17 cellular contexts compared by ENCODE assay signal in the genomic region with DNA sequence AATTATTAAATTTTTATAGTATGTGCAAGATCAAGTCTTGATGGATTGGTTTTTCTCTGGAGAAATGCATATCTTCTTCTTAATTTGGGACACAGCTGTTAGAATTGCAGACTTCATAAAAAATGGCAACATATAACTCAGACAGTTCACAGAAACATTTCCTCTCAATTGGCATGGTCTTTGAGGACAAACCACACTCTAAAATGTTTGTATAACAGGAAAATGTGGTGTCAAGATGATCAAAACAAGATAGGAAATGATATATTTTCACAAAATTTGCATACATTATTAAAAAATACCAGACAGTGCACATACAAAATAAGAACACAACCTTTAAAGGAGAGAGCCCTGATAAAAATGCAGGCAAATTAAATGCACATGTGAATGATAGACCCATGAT.
DNase-seq lines count a peak whose midpoint lies in the region; ATAC-seq, FAIRE-seq and TF ChIP-seq lines count a peak whose summit lies in the region.
"Had no signal": no experiment of that assay in that cellular context is flagged by ENCODE, and none has a peak within 500 bp of the region (broad histone marks: within the 10 kb centered on the region; RNA-seq: fewer than 3 reads in every experiment).

No MANE protein-coding gene starts in this region.

- no peaks in the 10 kb centered on the region for H3K36me3 ChIP-seq in CD8-positive, alpha-beta T cell (ENCODE audit: insufficient read depth, low read length)

- H3K27me3 Mint-ChIP-seq in activated naive CD4-positive, alpha-beta T cell treated with anti-CD3 and anti-CD28 coated beads for 36 hours (ENCODE audit: low read depth) = no peaks in the 10 kb centered on the region
- no peaks in the 10 kb centered on the region for H3K27me3 Mint-ChIP-seq in CD8-positive, alpha-beta T cell (ENCODE audit: low read depth)
- peaks cover 3% of the 10 kb centered on the region for H3K27me3 Mint-ChIP-seq in T-helper 2 cell treated with Interferon-gamma antibody and Interleukin-4, amounts not matched to agents 5 μg/mL and 100 μg/mL, for 36 hours (ENCODE audit: low read depth)
- H3K27me3 Mint-ChIP-seq in naive thymus-derived CD8-positive, alpha-beta T cell = no peaks in the 10 kb centered on the region

- TF ChIP-seq CTCF in CD8-positive, alpha-beta T cell (IDR thresholded peaks at IDR 0.05) = no peak

- peaks cover 7% of the 10 kb centered on the region for H3K9me3 Mint-ChIP-seq in activated naive CD4-positive, alpha-beta T cell treated with anti-CD3 and anti-CD28 coated beads for 36 hours
- H3K9me3 Mint-ChIP-seq in activated naive CD4-positive, alpha-beta T cell treated with anti-CD3 and anti-CD28 coated beads, Interleukin-2, amount 50 U/mL, for 72 hours = peaks cover 10 to 12% of the 10 kb centered on the region in 2 donors
- peaks cover 6% of the 10 kb centered on the region for H3K9me3 Mint-ChIP-seq in CD8-positive, alpha-beta T cell
- H3K9me3 Mint-ChIP-seq in T-helper 2 cell treated with Interferon-gamma antibody and Interleukin-4, amounts not matched to agents 5 μg/mL and 100 μg/mL, for 36 hours = peaks cover 13% of the 10 kb centered on the region
- peaks cover 0 to 5% (median 0%) of the 10 kb centered on the region in 9 donors for H3K9me3 Mint-ChIP-seq in naive thymus-derived CD8-positive, alpha-beta T cell

- no peak overlapping the region for H3K4me3 Mint-ChIP-seq in activated naive CD4-positive, alpha-beta T cell treated with anti-CD3 and anti-CD28 coated beads for 36 hours
- H3K4me3 Mint-ChIP-seq in CD8-positive, alpha-beta T cell = peak overlapping the region; percentile 56
- H3K4me3 Mint-ChIP-seq in T-helper 2 cell treated with Interferon-gamma antibody and Interleukin-4, amounts not matched to agents 5 μg/mL and 100 μg/mL, for 36 hours = peak overlapping the region; percentile 21
- peak overlapping the region; percentile 1 to 77 (median 54) for H3K4me3 Mint-ChIP-seq in naive thymus-derived CD8-positive, alpha-beta T cell

- H3K9me3 ChIP-seq in CD8-positive, alpha-beta T cell (ENCODE audit: low read length) = no peaks in the 10 kb centered on the region

- intact Hi-C loops in activated naive CD4-positive, alpha-beta T cell treated with anti-CD3 and anti-CD28 coated beads for 36 hours (cut with micrococcal nuclease) = no loop called here
- intact Hi-C loops in CD8-positive, alpha-beta T cell (cut with DNase I, micrococcal nuclease) = no loop called here

- H3K27me3 ChIP-seq in CD8-positive, alpha-beta T cell (ENCODE audit: insufficient read depth, low read length) = no peaks in the 10 kb centered on the region

- POLR2A ChIA-PET in CD8-positive, alpha-beta T cell (lab: Charles Lee) = interaction anchor here (1.0 to 1.6 kb wide), 3 partner anchors 15 to 66 kb away, joined by 3 to 7 read pairs (median 6); a partner anchor contains a TSS
- POLR2A ChIA-PET in naive thymus-derived CD8-positive, alpha-beta T cell (lab: Charles Lee) = interaction anchor here (1.0 to 1.3 kb wide), 2 partner anchors 63 to 234 kb away, joined by 3 to 4 read pairs; a partner anchor contains a TSS

- no peak for FAIRE-seq in frontal cortex (lab: Jason Lieb, UNC)
- FAIRE-seq: HepG2 had no signal

- peaks cover 23% of the 10 kb centered on the region for H3K4me1 ChIP-seq in CD8-positive, alpha-beta T cell (ENCODE audit: insufficient read depth, low read length)

- CTCF ChIA-PET in activated naive CD4-positive, alpha-beta T cell treated with anti-CD3 and anti-CD28 coated beads for 36 hours (lab: Charles Lee) = interaction anchor here (1.7 to 3.5 kb wide), 5 partner anchors 11 to 66 kb away, joined by 5 to 15 read pairs (median 9); no protein-coding TSS in a partner anchor
- CTCF ChIA-PET in CD8-positive, alpha-beta T cell (lab: Charles Lee) = interaction anchor here (1.3 kb wide), 1 partner anchor 15 kb away, joined by 6 read pairs; no protein-coding TSS in a partner anchor

- no peak for DNase-seq in activated naive CD4-positive, alpha-beta T cell treated with anti-CD3 and anti-CD28 coated beads for 36 hours
- DNase-seq in activated naive CD4-positive, alpha-beta T cell treated with anti-CD3 and anti-CD28 coated beads, Interleukin-2, amount 50 U/mL, for 72 hours (ENCODE audit: low spot score in 2 of 2) = no peak
- no peak for DNase-seq in CD8-positive, alpha-beta T cell
- no peak for DNase-seq in T-helper 2 cell treated with Interferon-gamma antibody and Interleukin-4, amounts not matched to agents 5 μg/mL and 100 μg/mL, for 36 hours (ENCODE audit: low spot score)
- DNase-seq in naive thymus-derived CD8-positive, alpha-beta T cell = peak in 2 of 10 donors; percentile 14 to 34
- no peak for DNase-seq in activated gamma-delta T cell (lab: John Stamatoyannopoulos, UW)
- DNase-seq in frontal cortex (ENCODE audit: low spot score in 2 of 2) = no peak
- DNase-seq: DMS 273 treated with DMSO at 0.1 percent for 48 hours, H7, Karpas-422, NCI-H187 treated with DMSO at 0.1 percent for 48 hours, NCI-H446 treated with DMSO at 0.1 percent for 48 hours, NCI-H774 had no signal

- peaks cover 88% of the 10 kb centered on the region for H3K4me1 Mint-ChIP-seq in activated naive CD4-positive, alpha-beta T cell treated with anti-CD3 and anti-CD28 coated beads for 36 hours (ENCODE audit: low read depth)
- H3K4me1 Mint-ChIP-seq in CD8-positive, alpha-beta T cell (ENCODE audit: low read depth) = peaks cover 73% of the 10 kb centered on the region
- H3K4me1 Mint-ChIP-seq in T-helper 2 cell treated with Interferon-gamma antibody and Interleukin-4, amounts not matched to agents 5 μg/mL and 100 μg/mL, for 36 hours (ENCODE audit: low read depth) = peaks cover 79% of the 10 kb centered on the region
- peaks cover 21 to 74% (median 61%) of the 10 kb centered on the region in 4 donors for H3K4me1 Mint-ChIP-seq in naive thymus-derived CD8-positive, alpha-beta T cell

- H3K27ac Mint-ChIP-seq in activated naive CD4-positive, alpha-beta T cell treated with anti-CD3 and anti-CD28 coated beads for 36 hours = peak overlapping the region; percentile 22
- no peak overlapping the region for H3K27ac Mint-ChIP-seq in activated naive CD4-positive, alpha-beta T cell treated with anti-CD3 and anti-CD28 coated beads, Interleukin-2, amount 50 U/mL, for 72 hours
- H3K27ac Mint-ChIP-seq in CD8-positive, alpha-beta T cell = peak overlapping the region; percentile 55
- peak overlapping the region; percentile 22 for H3K27ac Mint-ChIP-seq in T-helper 2 cell treated with Interferon-gamma antibody and Interleukin-4, amounts not matched to agents 5 μg/mL and 100 μg/mL, for 36 hours
- peak overlapping the region in 8 of 10 donors; percentile 1 to 67 (median 34) for H3K27ac Mint-ChIP-seq in naive thymus-derived CD8-positive, alpha-beta T cell

- H3K27ac ChIP-seq in CD8-positive, alpha-beta T cell (ENCODE audit: low read depth, low read length) = no peak overlapping the region

- peaks cover 3% of the 10 kb centered on the region for H3K36me3 Mint-ChIP-seq in activated naive CD4-positive, alpha-beta T cell treated with anti-CD3 and anti-CD28 coated beads for 36 hours (ENCODE audit: low read depth)
- peaks cover 21 to 26% of the 10 kb centered on the region in 2 donors for H3K36me3 Mint-ChIP-seq in activated naive CD4-positive, alpha-beta T cell treated with anti-CD3 and anti-CD28 coated beads, Interleukin-2, amount 50 U/mL, for 72 hours
- no peaks in the 10 kb centered on the region for H3K36me3 Mint-ChIP-seq in CD8-positive, alpha-beta T cell
- H3K36me3 Mint-ChIP-seq in T-helper 2 cell treated with Interferon-gamma antibody and Interleukin-4, amounts not matched to agents 5 μg/mL and 100 μg/mL, for 36 hours (ENCODE audit: low read depth) = peaks cover 11% of the 10 kb centered on the region
- peaks cover 0 to 6% (median 0%) of the 10 kb centered on the region in 3 donors for H3K36me3 Mint-ChIP-seq in naive thymus-derived CD8-positive, alpha-beta T cell

- no peak for ATAC-seq in activated naive CD4-positive, alpha-beta T cell treated with anti-CD3 and anti-CD28 coated beads, Interleukin-2, amount 50 U/mL, for 72 hours
- ATAC-seq in CD8-positive, alpha-beta T cell = peak; percentile 36
- peak; percentile 42 to 56 for ATAC-seq in naive thymus-derived CD8-positive, alpha-beta T cell
- no peak for ATAC-seq in GM21786 (IDR thresholded peaks at IDR 0.05; ENCODE audit: unreplicated experiment)
- ATAC-seq: HepG2, Panc1, Right ventricle myocardium inferior had no signal

- H3K4me3 ChIP-seq in CD8-positive, alpha-beta T cell (ENCODE audit: low read depth, low read length) = no peak overlapping the region

Comparison
In these comparisons a context has a peak if more than half of its experiments do, and no peak if none do; other contexts are left out.
1. H3K27ac Mint-ChIP-seq: peak in activated naive CD4-positive, alpha-beta T cell treated with anti-CD3 and anti-CD28 coated beads for 36 hours (single experiment), CD8-positive, alpha-beta T cell (single experiment), T-helper 2 cell treated with Interferon-gamma antibody and Interleukin-4, amounts not matched to agents 5 μg/mL and 100 μg/mL, for 36 hours (single experiment) and naive thymus-derived CD8-positive, alpha-beta T cell (8 of 10); none in activated naive CD4-positive, alpha-beta T cell treated with anti-CD3 and anti-CD28 coated beads, Interleukin-2, amount 50 U/mL, for 72 hours (0 of 2).
2. ATAC-seq: peak in CD8-positive, alpha-beta T cell (single experiment) and naive thymus-derived CD8-positive, alpha-beta T cell (2 of 2); none in activated naive CD4-positive, alpha-beta T cell treated with anti-CD3 and anti-CD28 coated beads, Interleukin-2, amount 50 U/mL, for 72 hours (0 of 2) and GM21786 (single experiment).